Comparison of ENCODE assay signal across 1 cellular context in the genomic region with DNA sequence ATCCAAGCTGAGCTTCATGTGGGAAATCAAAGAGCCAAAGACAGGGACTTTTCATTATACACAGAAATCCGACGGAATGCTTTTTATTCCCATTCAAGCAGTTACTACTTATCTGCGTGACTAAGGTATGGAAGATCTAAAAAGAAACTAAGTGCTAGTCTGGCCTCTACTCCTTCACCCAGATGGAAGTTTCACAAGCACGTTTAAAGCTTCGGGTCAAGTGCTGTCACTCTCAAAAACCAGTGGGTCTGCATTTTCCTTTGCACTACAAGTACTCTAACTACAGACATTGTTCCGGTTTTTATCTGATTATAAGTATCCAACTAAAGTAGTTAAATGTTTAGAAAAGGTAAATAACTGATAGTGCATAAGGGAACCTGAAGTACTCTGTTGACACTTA.
TF ChIP-seq lines count a peak whose summit lies in the region.

No MANE protein-coding gene starts in this region.

TF ChIP-seq in HCT116, 20 proteins besides CTCF, POLR2A, EP300 and RAD21 (continued from another document):
- TF ChIP-seq EGR1 (IDR thresholded peaks at IDR 0.05; ENCODE audit: low read depth) = no peak
- TF ChIP-seq SP1 (IDR thresholded peaks at IDR 0.05; ENCODE audit: low read depth) = peak; percentile 48; the same call in 1 of the 2 replicates
- TF ChIP-seq, protein P1, sequence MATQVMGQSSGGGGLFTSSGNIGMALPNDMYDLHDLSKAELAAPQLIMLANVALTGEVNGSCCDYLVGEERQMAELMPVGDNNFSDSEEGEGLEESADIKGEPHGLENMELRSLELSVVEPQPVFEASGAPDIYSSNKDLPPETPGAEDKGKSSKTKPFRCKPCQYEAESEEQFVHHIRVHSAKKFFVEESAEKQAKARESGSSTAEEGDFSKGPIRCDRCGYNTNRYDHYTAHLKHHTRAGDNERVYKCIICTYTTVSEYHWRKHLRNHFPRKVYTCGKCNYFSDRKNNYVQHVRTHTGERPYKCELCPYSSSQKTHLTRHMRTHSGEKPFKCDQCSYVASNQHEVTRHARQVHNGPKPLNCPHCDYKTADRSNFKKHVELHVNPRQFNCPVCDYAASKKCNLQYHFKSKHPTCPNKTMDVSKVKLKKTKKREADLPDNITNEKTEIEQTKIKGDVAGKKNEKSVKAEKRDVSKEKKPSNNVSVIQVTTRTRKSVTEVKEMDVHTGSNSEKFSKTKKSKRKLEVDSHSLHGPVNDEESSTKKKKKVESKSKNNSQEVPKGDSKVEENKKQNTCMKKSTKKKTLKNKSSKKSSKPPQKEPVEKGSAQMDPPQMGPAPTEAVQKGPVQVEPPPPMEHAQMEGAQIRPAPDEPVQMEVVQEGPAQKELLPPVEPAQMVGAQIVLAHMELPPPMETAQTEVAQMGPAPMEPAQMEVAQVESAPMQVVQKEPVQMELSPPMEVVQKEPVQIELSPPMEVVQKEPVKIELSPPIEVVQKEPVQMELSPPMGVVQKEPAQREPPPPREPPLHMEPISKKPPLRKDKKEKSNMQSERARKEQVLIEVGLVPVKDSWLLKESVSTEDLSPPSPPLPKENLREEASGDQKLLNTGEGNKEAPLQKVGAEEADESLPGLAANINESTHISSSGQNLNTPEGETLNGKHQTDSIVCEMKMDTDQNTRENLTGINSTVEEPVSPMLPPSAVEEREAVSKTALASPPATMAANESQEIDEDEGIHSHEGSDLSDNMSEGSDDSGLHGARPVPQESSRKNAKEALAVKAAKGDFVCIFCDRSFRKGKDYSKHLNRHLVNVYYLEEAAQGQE (IDR thresholded peaks at IDR 0.05; ENCODE audit: low read depth) = no peak
- no peak for TF ChIP-seq FOSL1 (IDR thresholded peaks at IDR 0.05; ENCODE audit: low read depth)
- no peak for TF ChIP-seq CBX3 (IDR thresholded peaks at IDR 0.05; ENCODE audit: low read depth)
- no peak for TF ChIP-seq ZNF274 (IDR thresholded peaks at IDR 0.05; ENCODE audit: low read depth, low read length)
- no peak for TF ChIP-seq POLR2AphosphoS5 (IDR thresholded peaks at IDR 0.05; ENCODE audit: low read depth, low read length)
